ENCODE assay signal across 8 cellular contexts in genomic region chr11:830295-831131, GRCh38.
A peak's percentile ranks its signal among the peaks of the same experiment; 100 is the strongest.
DNase-seq lines count a peak whose midpoint lies in the region; ATAC-seq and TF ChIP-seq lines count a peak whose summit lies in the region.

No MANE protein-coding gene starts in this region.

- H3K9me3 ChIP-seq in effector memory CD4-positive, alpha-beta T cell (ENCODE audit: control insufficient read depth, low read length) = no peaks in the 10 kb centered on the region
- H3K9me3 ChIP-seq in subcutaneous abdominal adipose tissue (ENCODE audit: control insufficient read depth in 5 of 5, low read length in 5 of 5) = no peaks in the 10 kb centered on the region

- no peak overlapping the region for H3K27ac ChIP-seq in effector memory CD4-positive, alpha-beta T cell (ENCODE audit: insufficient read depth, low read length, poor library complexity, severe bottlenecking)
- no peak overlapping the region for H3K27ac ChIP-seq in subcutaneous abdominal adipose tissue (ENCODE audit: low read depth, low read length)

- H3K36me3 ChIP-seq in effector memory CD4-positive, alpha-beta T cell (ENCODE audit: control insufficient read depth, insufficient read depth, low read length) = no peaks in the 10 kb centered on the region
- peaks cover 0 to 2% (median 0%) of the 10 kb centered on the region in 5 donors for H3K36me3 ChIP-seq in subcutaneous abdominal adipose tissue (ENCODE audit: control insufficient read depth in 5 of 5, insufficient read depth in 5 of 5, low read length in 5 of 5)

- no peaks in the 10 kb centered on the region for H3K27me3 Mint-ChIP-seq in memory B cell

- no peak overlapping the region for H3K27ac Mint-ChIP-seq in memory B cell

- DNase-seq in NCI-H510A treated with DMSO at 0.1 percent for 48 hours (lab: John Stamatoyannopoulos, UW) (peak; percentile 62), NCI-H510A (lab: John Stamatoyannopoulos, UW) (no peak), NCI-H146 treated with DMSO at 0.1 percent for 48 hours (lab: John Stamatoyannopoulos, UW; ENCODE audit: unreplicated experiment) (peak; percentile 33), memory B cell (ENCODE audit: low spot score in 2 of 2) (peak in 1 of 2 donors; percentile 59)
- peak; percentile 71 for DNase-seq in activated CD4-positive, alpha-beta T cell treated with anti-CD3 and anti-CD28 coated beads for 48 hours
- peak; percentile 28 to 47 (median 42) for DNase-seq in effector memory CD4-positive, alpha-beta T cell

- peak; percentile 64 for ATAC-seq in memory B cell (ENCODE audit: low read depth)
- ATAC-seq in GM18505 (IDR thresholded peaks at IDR 0.05; ENCODE audit: unreplicated experiment) = no peak

- peaks cover 43% of the 10 kb centered on the region for H3K4me1 ChIP-seq in effector memory CD4-positive, alpha-beta T cell (ENCODE audit: control insufficient read depth, insufficient read depth, low read length, poor library complexity, severe bottlenecking)
- peaks cover 6 to 89% (median 80%) of the 10 kb centered on the region in 5 donors for H3K4me1 ChIP-seq in subcutaneous abdominal adipose tissue (ENCODE audit: control insufficient read depth in 5 of 5, insufficient read depth in 5 of 5, low read length in 5 of 5)

- H3K4me3 ChIP-seq in effector memory CD4-positive, alpha-beta T cell (ENCODE audit: insufficient read depth, low read depth, low read length, poor library complexity, severe bottlenecking) = peak overlapping the region; percentile 53
- peak overlapping the region in 4 of 5 donors; percentile 58 to 75 (median 64) for H3K4me3 ChIP-seq in subcutaneous abdominal adipose tissue (ENCODE audit: low read depth in 1 of 5, low read length in 5 of 5)

- H3K4me1 Mint-ChIP-seq in memory B cell = peaks cover 33% of the 10 kb centered on the region

- no peaks in the 10 kb centered on the region for H3K9me3 Mint-ChIP-seq in memory B cell

- no peak overlapping the region for H3K9ac ChIP-seq in subcutaneous abdominal adipose tissue (ENCODE audit: low read length in 5 of 5)

- peaks cover 51% of the 10 kb centered on the region for H3K27me3 ChIP-seq in effector memory CD4-positive, alpha-beta T cell (replicated peaks; ENCODE audit: control insufficient read depth, insufficient read depth, low read length, poor library complexity, severe bottlenecking)
- H3K27me3 ChIP-seq in subcutaneous abdominal adipose tissue (ENCODE audit: control insufficient read depth in 5 of 5, insufficient read depth in 4 of 5, low read length in 5 of 5) = no peaks in the 10 kb centered on the region

- no peak for TF ChIP-seq POLR2A in GM18505 (IDR thresholded peaks at IDR 0.05; ENCODE audit: borderline replicate concordance, extremely low read depth, insufficient read depth, insufficient read length)

- H3K36me3 Mint-ChIP-seq in memory B cell = no peaks in the 10 kb centered on the region

- peak overlapping the region; percentile 82 for H3K4me3 Mint-ChIP-seq in memory B cell
